2 cellular contexts compared by ENCODE assay signal in the genomic region with DNA sequence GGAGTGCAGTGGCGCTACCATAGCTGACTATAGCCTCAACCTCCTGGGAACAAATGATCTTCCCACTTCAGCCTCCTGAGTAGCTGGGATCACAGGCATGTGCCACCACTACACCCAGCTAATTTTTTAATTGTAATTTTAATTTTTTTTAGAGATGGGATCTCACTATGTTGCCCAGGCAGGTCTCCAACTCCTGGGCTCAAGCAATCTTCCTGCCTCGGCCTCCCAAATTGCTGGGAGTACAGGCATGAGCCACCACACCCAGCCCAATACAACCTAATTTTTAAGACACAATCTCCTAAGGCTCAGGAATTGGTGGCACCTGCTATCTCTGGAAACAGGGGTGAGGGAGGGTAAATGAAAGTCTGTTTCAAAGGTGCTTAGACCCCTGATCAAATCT.
TF ChIP-seq lines count a peak whose summit lies in the region.

No MANE protein-coding gene starts in this region.

TF ChIP-seq in HepG2, 621 proteins besides CTCF, POLR2A, EP300 and RAD21:
- TF ChIP-seq ZNF121 (CRISPR knock-in tag; IDR thresholded peaks at IDR 0.05): 0 out of 2 replicates have a peak, but pooled peaks have one; percentile 39
- no peak for TF ChIP-seq PAX8 (CRISPR knock-in tag; IDR thresholded peaks at IDR 0.05; ENCODE audit: borderline replicate concordance)
- no peak for TF ChIP-seq ZNF550 (CRISPR knock-in tag; IDR thresholded peaks at IDR 0.05; ENCODE audit: borderline replicate concordance)

TF ChIP-seq in H1, 55 proteins besides CTCF, POLR2A, EP300 and RAD21:
- TF ChIP-seq CBX8 (IDR thresholded peaks at IDR 0.05; ENCODE audit: borderline replicate concordance, low read depth, low read length): no peak
- no peak for TF ChIP-seq SP1 (IDR thresholded peaks at IDR 0.05; ENCODE audit: low read depth, low read length)
- no peak for TF ChIP-seq GABPA (IDR thresholded peaks at IDR 0.05; ENCODE audit: borderline replicate concordance, insufficient read depth, low read length)
- TF ChIP-seq POU5F1 (IDR thresholded peaks at IDR 0.05; ENCODE audit: low read depth, low read length): no peak
- TF ChIP-seq USF2 (IDR thresholded peaks at IDR 0.05; ENCODE audit: low read length): no peak
- TF ChIP-seq BACH1 (IDR thresholded peaks at IDR 0.05; ENCODE audit: low read length): no peak
- TF ChIP-seq SIX5 (IDR thresholded peaks at IDR 0.05; ENCODE audit: low read depth, low read length): no peak
- TF ChIP-seq CREB1 (IDR thresholded peaks at IDR 0.05): no peak
- no peak for TF ChIP-seq GTF2F1 (IDR thresholded peaks at IDR 0.05; ENCODE audit: borderline replicate concordance, low read depth, low read length)
- TF ChIP-seq SIRT6 (IDR thresholded peaks at IDR 0.05; ENCODE audit: low read length): no peak
- no peak for TF ChIP-seq NRF1 (IDR thresholded peaks at IDR 0.05; ENCODE audit: low read depth, low read length)
